In genomic region chr7:150721970-150722373, GRCh38 we compare ENCODE assay signal across 18 cellular contexts. TPM values are rescaled to one million over a fixed set of nuclear protein-coding genes. Genes with fewer than 3 reads are reported as not detected.
DNase-seq lines count a peak whose midpoint lies in the region; ATAC-seq and TF ChIP-seq lines count a peak whose summit lies in the region.
"Had no signal": no experiment of that assay in that cellular context is flagged by ENCODE, and none has a peak within 500 bp of the region (broad histone marks: within the 10 kb centered on the region; RNA-seq: fewer than 3 reads in every experiment).

No MANE protein-coding gene starts in this region.

- H3K4me3 Mint-ChIP-seq in activated T-cell treated with anti-CD3 and anti-CD28 coated beads, Interleukin-2, amount 50 U/mL, for 72 hours, result peak overlapping the region in 1 of 2 donors; percentile 50
- peak overlapping the region; percentile 61 for H3K4me3 Mint-ChIP-seq in activated naive CD8-positive, alpha-beta T cell treated with anti-CD3 and anti-CD28 coated beads, Interleukin-2, amount 10 ng/mL, durations not matched to agents 7 days and 5 days

- peak overlapping the region in 1 of 2 donors; percentile 32 for H3K4me3 ChIP-seq in testis

- H3K4me1 ChIP-seq in testis, result no peaks in the 10 kb centered on the region

- POLR2A ChIA-PET in activated naive CD8-positive, alpha-beta T cell treated with anti-CD3 and anti-CD28 coated beads, Interleukin-2, amount 10 ng/mL, durations not matched to agents 7 days and 5 days (lab: Charles Lee), result interaction anchor here (4.2 kb wide), 1 partner anchor 10 kb away, joined by 23 read pairs; no protein-coding TSS in a partner anchor

- WGBS in testis, 2 donors, result 66 to 69% methylated on average over 11 of the region's 11 CpGs

- DNase-seq in activated T-cell treated with anti-CD3 and anti-CD28 coated beads, Interleukin-2, amount 50 U/mL, for 72 hours, result no peak
- no peak for DNase-seq in activated T-cell treated with anti-CD3 and anti-CD28 coated beads, Interleukin-2, amount 50 U/mL, for 1 hour
- no peak for DNase-seq in activated naive CD8-positive, alpha-beta T cell treated with anti-CD3 and anti-CD28 coated beads, Interleukin-2, amount 10 ng/mL, durations not matched to agents 7 days and 5 days
- DNase-seq in islet precursor cell, result peak; percentile 22
- peak; percentile 55 for DNase-seq in testis
- no peak for DNase-seq in SW480 (ENCODE audit: low spot score)
- no peak for DNase-seq in pons (ENCODE audit: low spot score)
- no peak for DNase-seq in UCSD-AML1 (lab: John Stamatoyannopoulos, UW; ENCODE audit: unreplicated experiment)
- DNase-seq: ACHN; aorta; foreskin fibroblast; KBM-7; NCI-H1092 treated with DMSO at 0.1 percent for 48 hours; NCI-H524; stimulated activated CD4-positive, alpha-beta T cell treated with anti-CD3 and anti-CD28 coated beads, Interleukin-12 subunit alpha, Interleukin-12 subunit beta, amount 100 ng/mL, for 4 hours had no signal

- H3K27me3 Mint-ChIP-seq in activated T-cell treated with anti-CD3 and anti-CD28 coated beads, Interleukin-2, amount 50 U/mL, for 72 hours (ENCODE audit: low read depth), result no peaks in the 10 kb centered on the region
- H3K27me3 Mint-ChIP-seq in activated naive CD8-positive, alpha-beta T cell treated with anti-CD3 and anti-CD28 coated beads, Interleukin-2, amount 10 ng/mL, durations not matched to agents 7 days and 5 days, result no peaks in the 10 kb centered on the region

- H3K27ac ChIP-seq in testis, result no peak overlapping the region

- H3K36me3 Mint-ChIP-seq in activated T-cell treated with anti-CD3 and anti-CD28 coated beads, Interleukin-2, amount 50 U/mL, for 72 hours (ENCODE audit: insufficient read depth in 2 of 2), result peaks cover 35 to 47% of the 10 kb centered on the region in 2 donors
- peaks cover 89% of the 10 kb centered on the region for H3K36me3 Mint-ChIP-seq in activated naive CD8-positive, alpha-beta T cell treated with anti-CD3 and anti-CD28 coated beads, Interleukin-2, amount 10 ng/mL, durations not matched to agents 7 days and 5 days

- H3K36me3 ChIP-seq in testis (ENCODE audit: low read depth, missing control alignments), result no peaks in the 10 kb centered on the region

- ATAC-seq in activated T-cell treated with anti-CD3 and anti-CD28 coated beads, Interleukin-2, amount 50 U/mL, for 72 hours (replicated peaks in 1 of 2), result no peak
- ATAC-seq in activated naive CD8-positive, alpha-beta T cell treated with anti-CD3 and anti-CD28 coated beads, Interleukin-2, amount 10 ng/mL, durations not matched to agents 7 days and 5 days (ENCODE audit: low read depth), result peak; percentile 13
- ATAC-seq: HCT116, left lobe of liver had no signal

- TF ChIP-seq POLR2A in testis (IDR thresholded peaks at IDR 0.05), result no peak

- intact Hi-C loops in testis (cut with DNase I; ENCODE audit: low total_unique reads), result no loop called here

- H3K9me3 Mint-ChIP-seq in activated T-cell treated with anti-CD3 and anti-CD28 coated beads, Interleukin-2, amount 50 U/mL, for 72 hours, result peaks cover 8 to 11% of the 10 kb centered on the region in 2 donors
- peaks cover 14% of the 10 kb centered on the region for H3K9me3 Mint-ChIP-seq in activated naive CD8-positive, alpha-beta T cell treated with anti-CD3 and anti-CD28 coated beads, Interleukin-2, amount 10 ng/mL, durations not matched to agents 7 days and 5 days

- no peaks in the 10 kb centered on the region for H3K9me3 ChIP-seq in testis

- H3K27ac Mint-ChIP-seq in activated T-cell treated with anti-CD3 and anti-CD28 coated beads, Interleukin-2, amount 50 U/mL, for 72 hours, result peak overlapping the region; percentile 52
- H3K27ac Mint-ChIP-seq in activated naive CD8-positive, alpha-beta T cell treated with anti-CD3 and anti-CD28 coated beads, Interleukin-2, amount 10 ng/mL, durations not matched to agents 7 days and 5 days, result peak overlapping the region; percentile 39

- H3K4me1 Mint-ChIP-seq in activated T-cell treated with anti-CD3 and anti-CD28 coated beads, Interleukin-2, amount 50 U/mL, for 72 hours (ENCODE audit: low read depth), result peaks cover 61% of the 10 kb centered on the region
- H3K4me1 Mint-ChIP-seq in activated naive CD8-positive, alpha-beta T cell treated with anti-CD3 and anti-CD28 coated beads, Interleukin-2, amount 10 ng/mL, durations not matched to agents 7 days and 5 days, result peaks cover 57% of the 10 kb centered on the region

- H3K27me3 ChIP-seq in testis, result no peaks in the 10 kb centered on the region

- TF ChIP-seq CTCF in testis (IDR thresholded peaks at IDR 0.05), result no peak

RNA-seq across cellular contexts. Expression of gene GIMAP1, which starts 5.6 kb away (rescaled TPM):
- 1 to 10 TPM; 5.5 to 9.3 TPM for total RNA-seq in activated T-cell treated with anti-CD3 and anti-CD28 coated beads, Interleukin-2, amount 50 U/mL, for 72 hours
- 10 to 100 TPM; 42.1 to 43.0 TPM for total RNA-seq in activated naive CD8-positive, alpha-beta T cell treated with anti-CD3 and anti-CD28 coated beads, Interleukin-2, amount 10 ng/mL, durations not matched to agents 7 days and 5 days
- 1 to 10 TPM; 1.4 to 1.7 TPM for total RNA-seq in testis
- 2.8 TPM for polyA plus RNA-seq in testis (ENCODE audit: insufficient read depth, low read depth, low replicate concordance)
- total RNA-seq: SK-MEL-5 had no signal

RNA-seq across cellular contexts. Expression of gene GIMAP5, which starts 15.2 kb away (rescaled TPM):
- total RNA-seq in activated T-cell treated with anti-CD3 and anti-CD28 coated beads, Interleukin-2, amount 50 U/mL, for 72 hours, result 10 to 100 TPM; 43.5 to 50.5 TPM
- total RNA-seq in activated naive CD8-positive, alpha-beta T cell treated with anti-CD3 and anti-CD28 coated beads, Interleukin-2, amount 10 ng/mL, durations not matched to agents 7 days and 5 days, result 100 to 1,000 TPM; 112 to 123 TPM
- total RNA-seq in testis, result 10 to 100 TPM in 1 of 2 donors, 1 to 10 TPM in 1; 8.4 to 10.6 TPM
- polyA plus RNA-seq in testis (ENCODE audit: insufficient read depth, low read depth, low replicate concordance), result 13.6 TPM

RNA-seq across cellular contexts. Expression of gene GIMAP2, which starts 36.5 kb away (rescaled TPM):
- total RNA-seq in activated T-cell treated with anti-CD3 and anti-CD28 coated beads, Interleukin-2, amount 50 U/mL, for 72 hours, result 10 to 100 TPM; 47.8 to 59.4 TPM
- 100 to 1,000 TPM; 139 to 140 TPM for total RNA-seq in activated naive CD8-positive, alpha-beta T cell treated with anti-CD3 and anti-CD28 coated beads, Interleukin-2, amount 10 ng/mL, durations not matched to agents 7 days and 5 days
- 1 to 10 TPM; 1.9 to 2.4 TPM for total RNA-seq in testis
- polyA plus RNA-seq in testis (ENCODE audit: insufficient read depth, low read depth, low replicate concordance), result 6.5 TPM

Comparison
In these comparisons a context has a peak if more than half of its experiments do, and no peak if none do; other contexts are left out.
1. DNase-seq: peak in islet precursor cell (single experiment) and testis (single experiment); none in activated T-cell treated with anti-CD3 and anti-CD28 coated beads, Interleukin-2, amount 50 U/mL, for 72 hours (0 of 2), activated T-cell treated with anti-CD3 and anti-CD28 coated beads, Interleukin-2, amount 50 U/mL, for 1 hour (single experiment), activated naive CD8-positive, alpha-beta T cell treated with anti-CD3 and anti-CD28 coated beads, Interleukin-2, amount 10 ng/mL, durations not matched to agents 7 days and 5 days (single experiment), SW480 (single experiment), pons (single experiment) and UCSD-AML1 (single experiment).
2. RNA of gene GIMAP1, which starts 5.6 kb away (total RNA-seq): 42.1 to 43.0 TPM in activated naive CD8-positive, alpha-beta T cell treated with anti-CD3 and anti-CD28 coated beads, Interleukin-2, amount 10 ng/mL, durations not matched to agents 7 days and 5 days; 5.5 to 9.3 TPM in activated T-cell treated with anti-CD3 and anti-CD28 coated beads, Interleukin-2, amount 50 U/mL, for 72 hours and 1.4 to 1.7 TPM in testis; every median in the first group is over 4 times any median in the second.
3. RNA of gene GIMAP2, which starts 36.5 kb away (total RNA-seq): 139 to 140 TPM in activated naive CD8-positive, alpha-beta T cell treated with anti-CD3 and anti-CD28 coated beads, Interleukin-2, amount 10 ng/mL, durations not matched to agents 7 days and 5 days and 47.8 to 59.4 TPM in activated T-cell treated with anti-CD3 and anti-CD28 coated beads, Interleukin-2, amount 50 U/mL, for 72 hours; 1.9 to 2.4 TPM in testis; every median in the first group is over 10 times any median in the second.